ENCODE assay signal across 8 cellular contexts in the genomic region with DNA sequence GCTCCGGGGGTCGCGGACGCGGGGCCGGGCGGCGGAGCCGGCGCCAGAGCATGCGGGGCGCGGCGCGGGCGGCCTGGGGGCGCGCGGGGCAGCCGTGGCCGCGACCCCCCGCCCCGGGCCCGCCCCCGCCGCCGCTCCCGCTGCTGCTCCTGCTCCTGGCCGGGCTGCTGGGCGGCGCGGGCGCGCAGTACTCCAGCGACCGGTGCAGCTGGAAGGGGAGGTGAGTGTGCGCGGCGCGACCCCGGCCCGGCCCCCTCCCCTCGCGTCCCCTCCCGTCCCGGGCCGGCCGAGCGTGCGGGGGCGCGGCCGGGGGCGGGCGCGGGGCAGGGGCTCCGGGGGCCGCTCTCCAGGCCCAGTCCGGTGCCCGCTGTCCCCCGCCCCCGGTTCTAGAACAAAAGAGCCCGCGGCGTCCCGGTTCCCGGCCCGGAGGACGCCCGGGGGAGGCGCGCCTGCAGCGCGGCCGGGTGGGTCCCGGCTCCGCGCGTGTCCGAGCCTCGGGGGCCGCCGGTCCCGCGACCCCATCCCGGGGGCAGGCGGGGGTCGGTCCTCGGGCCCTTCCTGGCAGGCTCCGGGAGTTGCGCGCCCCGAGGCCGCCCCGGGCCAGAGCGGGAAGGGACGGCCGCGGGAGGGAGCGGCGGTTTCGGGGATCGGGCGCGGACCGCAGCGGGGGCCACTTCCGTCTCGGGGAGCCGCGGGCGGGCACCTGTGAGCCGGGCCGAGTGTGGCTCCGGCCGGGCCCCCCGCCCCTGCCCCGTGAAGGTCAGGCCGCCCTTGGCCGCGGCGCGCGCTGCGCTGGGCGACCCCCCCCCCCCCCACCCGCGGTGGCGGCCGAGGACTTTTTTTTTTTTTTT. TPM values are rescaled to one million over a fixed set of nuclear protein-coding genes. Genes with fewer than 3 reads are reported as not detected.
DNase-seq lines count a peak whose midpoint lies in the region; ATAC-seq, FAIRE-seq and TF ChIP-seq lines count a peak whose summit lies in the region.

No MANE protein-coding gene starts in this region.

- FAIRE-seq in kidney (lab: Jason Lieb, UNC), result no peak

- H3K4me1 ChIP-seq in heart left ventricle, result peaks cover 0 to 60% (median 42%) of the 10 kb centered on the region in 12 donors
- H3K4me1 ChIP-seq in kidney (ENCODE audit: control insufficient read depth in 1 of 2, insufficient read depth in 1 of 2, low read depth in 1 of 2, low read length in 2 of 2), result peaks cover 15 to 35% of the 10 kb centered on the region in 2 donors
- H3K4me1 ChIP-seq in vagina, result peaks cover 57% of the 10 kb centered on the region

- peak overlapping the region; percentile 48 to 98 (median 73) for H3K4me3 ChIP-seq in heart left ventricle
- peak overlapping the region; percentile 73 for H3K4me3 ChIP-seq in WI38 (ENCODE audit: low read depth, low read length)
- no peak overlapping the region for H3K4me3 ChIP-seq in kidney (ENCODE audit: low read length in 2 of 2)
- peak overlapping the region; percentile 56 to 74 for H3K4me3 ChIP-seq in vagina

- TF ChIP-seq CTCF in heart left ventricle (IDR thresholded peaks at IDR 0.05) (no peak), WI38 (IDR thresholded peaks at IDR 0.05; ENCODE audit: low read depth, low read length) (no peak), kidney (IDR thresholded peaks at IDR 0.05; ENCODE audit: borderline replicate concordance, extremely low read depth, insufficient read depth) (no peak), vagina (IDR thresholded peaks at IDR 0.05) (no peak)

- no peaks in the 10 kb centered on the region for H3K9me3 ChIP-seq in heart left ventricle
- H3K9me3 ChIP-seq in kidney (ENCODE audit: control insufficient read depth in 1 of 2, low read length in 2 of 2), result no peaks in the 10 kb centered on the region
- no peaks in the 10 kb centered on the region for H3K9me3 ChIP-seq in vagina

- WGBS in heart left ventricle, 4 donors, result 0 to 2% (median 1%) methylated on average over 7 to 126 of the region's 131 CpGs

- H3K27ac ChIP-seq in heart left ventricle (peak overlapping the region; percentile 58 to 96 (median 88)), kidney (ENCODE audit: low read depth in 2 of 2, low read length in 2 of 2) (peak overlapping the region; percentile 63 to 89), vagina (peak overlapping the region; percentile 86)

- DNase-seq in heart left ventricle (no peak), Right ventricle myocardium superior (no peak), kidney (no peak), vagina (ENCODE audit: extremely low spot score in 2 of 2) (no peak), C1 segment of cervical spinal cord (lab: John Stamatoyannopoulos, UW) (no peak), SKM-1 (lab: John Stamatoyannopoulos, UW; ENCODE audit: unreplicated experiment) (no peak), NCI-H446 (lab: John Stamatoyannopoulos, UW) (no peak)

- H3K27me3 ChIP-seq in heart left ventricle (no peaks in the 10 kb centered on the region), vagina (no peaks in the 10 kb centered on the region)

- ATAC-seq in heart left ventricle (peak in 2 of 4 donors; percentile 2 to 3), Right ventricle myocardium superior (ENCODE audit: poor library complexity) (no peak)

- intact Hi-C loops in heart left ventricle (cut with DNase I) (loop anchor here in 1 of 10 donors (2.0 kb wide), 1 partner anchor 23 kb away; no protein-coding TSS in a partner anchor), Right ventricle myocardium superior (cut with DNase I) (no loop called here), kidney (cut with DNase I) (no loop called here), vagina (cut with DNase I) (loop anchor here (1.0 kb wide), 1 partner anchor 29 kb away; no protein-coding TSS in a partner anchor)

- no peak overlapping the region for H3K9ac ChIP-seq in kidney (ENCODE audit: low read length in 2 of 2)

- H3K36me3 ChIP-seq in heart left ventricle, result peaks cover 0 to 25% (median 0%) of the 10 kb centered on the region in 9 donors
- H3K36me3 ChIP-seq in kidney (ENCODE audit: control insufficient read depth in 1 of 2, insufficient read depth in 2 of 2, low read length in 2 of 2), result peaks cover 0 to 1% of the 10 kb centered on the region in 2 donors
- H3K36me3 ChIP-seq in vagina, result no peaks in the 10 kb centered on the region

- TF ChIP-seq POLR2A in heart left ventricle (IDR thresholded peaks at IDR 0.05) (no peak), vagina (IDR thresholded peaks at IDR 0.05) (no peak)

RNA-seq across cellular contexts. Expression of gene METRNL, which starts 0.6 kb away (rescaled TPM):
- total RNA-seq in heart left ventricle (100 to 1,000 TPM in 1 of 9 donors, 10 to 100 TPM in 8; 60.6 to 121 (median 79.5) TPM), Right ventricle myocardium superior (70.3 TPM), kidney (61.5 TPM), vagina (156 TPM)
- polyA plus RNA-seq in heart left ventricle (100 to 1,000 TPM in 1 of 2 donors, 10 to 100 TPM in 1; 59.4 to 144 TPM), kidney (ENCODE audit: insufficient read depth, low read depth, low replicate concordance) (107 TPM)

Comparison
In these comparisons a context has a peak if more than half of its experiments do, and no peak if none do; other contexts are left out.
1. H3K4me3 ChIP-seq: peak in heart left ventricle (12 of 12), WI38 (single experiment) and vagina (2 of 2); none in kidney (0 of 2).
2. Peak in every context shown above with its lines, with median percentiles within 50 percentile points of each other: H3K27ac ChIP-seq.